In genomic region chr17:7583253-7584109, GRCh38 we compare ENCODE assay signal across 1 cellular context.
TF ChIP-seq lines count a peak whose summit lies in the region.

MPDU1 (plus strand) TSS chr17:7583852; CDS start chr17:7583863, 11 bp downstream.

TF ChIP-seq in A549, 52 proteins besides CTCF, POLR2A, EP300 and RAD21 (continued from another document):
- TF ChIP-seq HMGXB4 (CRISPR knock-in tag; IDR thresholded peaks at IDR 0.05; ENCODE audit: borderline replicate concordance), result peak; percentile 92; the same call in 1 of the 2 replicates
- no peak; the same call in 1 of the 2 replicates for TF ChIP-seq REST (IDR thresholded peaks at IDR 0.05)
- TF ChIP-seq MYC (IDR thresholded peaks at IDR 0.05; ENCODE audit: borderline replicate concordance, low read length), result peak; percentile 85
- TF ChIP-seq HEYL (CRISPR knock-in tag; IDR thresholded peaks at IDR 0.05), result peak; percentile 75; the same call in 1 of the 2 replicates
- TF ChIP-seq ZNF302 (CRISPR knock-in tag; IDR thresholded peaks at IDR 0.05), result peak; percentile 86
- no peak for TF ChIP-seq ZC3H11A (IDR thresholded peaks at IDR 0.05)
- TF ChIP-seq TP53 (CRISPR knock-in tag; IDR thresholded peaks at IDR 0.05), result peak; percentile 97
- TF ChIP-seq KDM1A (IDR thresholded peaks at IDR 0.05; ENCODE audit: low read depth), result no peak
- TF ChIP-seq FOSB (CRISPR knock-in tag; IDR thresholded peaks at IDR 0.05), result 0 out of 2 replicates have a peak, but pooled peaks have one; percentile 78
- TF ChIP-seq USF2 (IDR thresholded peaks at IDR 0.05), result peak; percentile 57
- peak; percentile 99 for TF ChIP-seq HOXB13 (CRISPR knock-in tag; IDR thresholded peaks at IDR 0.05; ENCODE audit: low read depth)
- peak; percentile 99 for TF ChIP-seq E2F6 (IDR thresholded peaks at IDR 0.05; ENCODE audit: borderline replicate concordance, low read depth)
- peak; percentile 95 to 97 for TF ChIP-seq JUN (IDR thresholded peaks at IDR 0.05)
- TF ChIP-seq BHLHE40 (IDR thresholded peaks at IDR 0.05; ENCODE audit: low read depth, low read length), result peak; percentile 2; the same call in 1 of the 2 replicates
- peak; percentile 78 for TF ChIP-seq KDM5A (IDR thresholded peaks at IDR 0.05)
- peak; percentile 69; the same call in 1 of the 2 replicates for TF ChIP-seq TFCP2L1 (CRISPR knock-in tag; IDR thresholded peaks at IDR 0.05)
- peak; percentile 99 for TF ChIP-seq PHF8 (IDR thresholded peaks at IDR 0.05; ENCODE audit: borderline replicate concordance, low read depth)
- TF ChIP-seq BCL3 (IDR thresholded peaks at IDR 0.05), result peak; percentile 80
- TF ChIP-seq EHF (CRISPR knock-in tag; IDR thresholded peaks at IDR 0.05), result peak; percentile 97
- TF ChIP-seq FOXS1 (CRISPR knock-in tag; IDR thresholded peaks at IDR 0.05), result peak; percentile 86
- TF ChIP-seq MAFK (IDR thresholded peaks at IDR 0.05; ENCODE audit: partially characterized antibody), result no peak
